Comparison of ENCODE assay signal across 8 cellular contexts in the genomic region with DNA sequence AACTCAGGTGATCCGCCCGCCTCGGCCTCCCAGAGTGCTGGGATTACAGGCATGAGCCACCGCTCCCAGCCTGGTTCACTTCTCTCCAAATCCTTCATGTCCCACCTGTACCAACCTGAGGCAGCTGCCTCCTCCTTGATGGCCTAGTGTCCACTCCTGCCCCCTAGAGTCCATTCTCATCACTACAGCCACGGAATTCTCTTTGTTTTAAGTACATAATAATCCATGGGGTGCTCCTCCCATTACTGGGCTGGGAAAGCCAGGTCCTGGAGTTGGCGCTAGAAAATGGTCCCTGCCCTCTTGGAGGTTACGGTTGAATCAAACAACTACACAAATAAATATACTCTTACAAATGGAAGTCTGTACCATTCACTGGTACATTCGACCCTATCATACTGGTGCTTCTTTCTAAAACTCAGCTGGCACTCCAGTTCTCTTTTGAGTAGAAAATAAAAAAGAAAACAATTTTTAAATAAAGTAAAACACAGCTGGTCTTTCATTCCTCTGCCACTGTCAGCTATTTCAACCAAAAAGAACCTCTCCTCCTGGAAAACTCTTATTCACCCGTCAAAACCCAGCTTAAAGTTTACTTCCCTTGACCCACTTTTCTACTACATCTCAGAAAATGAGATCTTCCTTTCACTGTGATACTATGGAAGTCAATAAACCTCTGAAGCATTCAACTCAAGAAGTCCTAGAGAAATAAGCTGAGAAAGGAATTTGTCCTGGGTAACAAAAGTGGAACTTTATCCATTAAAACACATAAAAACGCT. TPM values are rescaled to one million over a fixed set of nuclear protein-coding genes. Genes with fewer than 3 reads are reported as not detected.
DNase-seq lines count a peak whose midpoint lies in the region; ATAC-seq and TF ChIP-seq lines count a peak whose summit lies in the region.

No MANE protein-coding gene starts in this region.

- POLR2A ChIA-PET in CD8-positive, alpha-beta memory T cell (lab: Charles Lee), result no interaction called here
- POLR2A ChIA-PET in activated CD8-positive, alpha-beta T cell treated with anti-CD3 and anti-CD28 coated beads for 36 hours (lab: Charles Lee), result interaction anchor here (0.9 kb wide), 1 partner anchor 167 kb away, joined by 3 read pairs; no protein-coding TSS in a partner anchor

- peak; percentile 68 for TF ChIP-seq CTCF in HFFc6 (IDR thresholded peaks at IDR 0.05)
- peak; percentile 57 for TF ChIP-seq CTCF in activated CD8-positive, alpha-beta T cell treated with anti-CD3 and anti-CD28 coated beads for 36 hours (IDR thresholded peaks at IDR 0.05)
- peak in 3 of 6 experiments; percentile 22 to 30 (median 26) for TF ChIP-seq CTCF in esophagus squamous epithelium (IDR thresholded peaks at IDR 0.05)

- H3K4me3 ChIP-seq in CD8-positive, alpha-beta memory T cell (ENCODE audit: low read length), result no peak overlapping the region
- H3K4me3 ChIP-seq in esophagus squamous epithelium, result no peak overlapping the region

- intact Hi-C loops in activated CD8-positive, alpha-beta T cell treated with anti-CD3 and anti-CD28 coated beads for 36 hours (cut with micrococcal nuclease), result no loop called here
- intact Hi-C loops in esophagus squamous epithelium (cut with DNase I), result no loop called here

- no peak overlapping the region for H3K27ac Mint-ChIP-seq in CD8-positive, alpha-beta memory T cell
- no peak overlapping the region for H3K27ac Mint-ChIP-seq in HFFc6
- no peak overlapping the region for H3K27ac Mint-ChIP-seq in activated CD8-positive, alpha-beta T cell treated with anti-CD3 and anti-CD28 coated beads for 36 hours

- no peak for ATAC-seq in activated CD8-positive, alpha-beta T cell treated with anti-CD3 and anti-CD28 coated beads for 36 hours
- ATAC-seq in GM18861 (IDR thresholded peaks at IDR 0.05; ENCODE audit: unreplicated experiment), result no peak

- no peaks in the 10 kb centered on the region for H3K4me1 ChIP-seq in CD8-positive, alpha-beta memory T cell (ENCODE audit: insufficient read depth, low read length)
- H3K4me1 ChIP-seq in esophagus squamous epithelium, result no peaks in the 10 kb centered on the region

- H3K9me3 ChIP-seq in CD8-positive, alpha-beta memory T cell (ENCODE audit: low read length), result no peaks in the 10 kb centered on the region
- H3K9me3 ChIP-seq in esophagus squamous epithelium, result peaks cover 0 to 4% (median 0%) of the 10 kb centered on the region in 3 donors

- peaks cover 0 to 8% (median 0%) of the 10 kb centered on the region in 3 donors for H3K36me3 Mint-ChIP-seq in CD8-positive, alpha-beta memory T cell
- no peaks in the 10 kb centered on the region for H3K36me3 Mint-ChIP-seq in HFFc6 (ENCODE audit: low read depth)
- H3K36me3 Mint-ChIP-seq in activated CD8-positive, alpha-beta T cell treated with anti-CD3 and anti-CD28 coated beads for 36 hours (ENCODE audit: low read depth), result no peaks in the 10 kb centered on the region

- peaks cover 2 to 10% of the 10 kb centered on the region in 2 donors for H3K27me3 Mint-ChIP-seq in CD8-positive, alpha-beta memory T cell
- H3K27me3 Mint-ChIP-seq in HFFc6 (ENCODE audit: insufficient read depth), result peaks cover 2% of the 10 kb centered on the region; the same call in 1 of the 2 replicates
- no peaks in the 10 kb centered on the region for H3K27me3 Mint-ChIP-seq in activated CD8-positive, alpha-beta T cell treated with anti-CD3 and anti-CD28 coated beads for 36 hours

- H3K36me3 ChIP-seq in CD8-positive, alpha-beta memory T cell (ENCODE audit: insufficient read depth, low read length), result no peaks in the 10 kb centered on the region
- H3K36me3 ChIP-seq in esophagus squamous epithelium, result no peaks in the 10 kb centered on the region

- H3K4me3 Mint-ChIP-seq in CD8-positive, alpha-beta memory T cell, result no peak overlapping the region
- H3K4me3 Mint-ChIP-seq in HFFc6, result no peak overlapping the region
- no peak overlapping the region for H3K4me3 Mint-ChIP-seq in activated CD8-positive, alpha-beta T cell treated with anti-CD3 and anti-CD28 coated beads for 36 hours

- H3K9me3 Mint-ChIP-seq in CD8-positive, alpha-beta memory T cell, result peaks cover 4 to 10% (median 8%) of the 10 kb centered on the region in 5 donors
- no peaks in the 10 kb centered on the region for H3K9me3 Mint-ChIP-seq in HFFc6
- peaks cover 6% of the 10 kb centered on the region for H3K9me3 Mint-ChIP-seq in activated CD8-positive, alpha-beta T cell treated with anti-CD3 and anti-CD28 coated beads for 36 hours

- TF ChIP-seq POLR2A in esophagus squamous epithelium (IDR thresholded peaks at IDR 0.05), result no peak

- peak in 4 of 5 donors; percentile 24 to 54 (median 32) for DNase-seq in CD8-positive, alpha-beta memory T cell
- DNase-seq in HFFc6 (no peak), iris pigment epithelial cell (ENCODE audit: low read depth) (peak; percentile 26), esophagus squamous epithelium (lab: John Stamatoyannopoulos, UW) (no peak), epidermal melanocyte (ENCODE audit: insufficient read length, low spot score) (no peak)
- peak; percentile 75 for DNase-seq in activated CD8-positive, alpha-beta T cell treated with anti-CD3 and anti-CD28 coated beads for 36 hours
- DNase-seq in effector CD8-positive, alpha-beta T cell (lab: John Stamatoyannopoulos, UW), result no peak

- no peaks in the 10 kb centered on the region for H3K4me1 Mint-ChIP-seq in CD8-positive, alpha-beta memory T cell
- no peaks in the 10 kb centered on the region for H3K4me1 Mint-ChIP-seq in HFFc6 (ENCODE audit: low read depth)
- no peaks in the 10 kb centered on the region for H3K4me1 Mint-ChIP-seq in activated CD8-positive, alpha-beta T cell treated with anti-CD3 and anti-CD28 coated beads for 36 hours (ENCODE audit: low read depth)

- H3K27me3 ChIP-seq in CD8-positive, alpha-beta memory T cell (ENCODE audit: insufficient read depth, low read length, poor library complexity, severe bottlenecking), result no peaks in the 10 kb centered on the region
- H3K27me3 ChIP-seq in esophagus squamous epithelium, result no peaks in the 10 kb centered on the region

- 80 to 85% methylated on average over 10 of the region's 10 CpGs for WGBS in esophagus squamous epithelium, 2 donors

- CTCF ChIA-PET in CD8-positive, alpha-beta memory T cell (lab: Charles Lee), result interaction anchor here (0.8 to 2.5 kb wide), 5 partner anchors 11 to 227 kb away, joined by 3 to 9 read pairs (median 5); no protein-coding TSS in a partner anchor
- CTCF ChIA-PET in activated CD8-positive, alpha-beta T cell treated with anti-CD3 and anti-CD28 coated beads for 36 hours (lab: Charles Lee), result interaction anchor here (0.6 to 3.5 kb wide), 27 partner anchors 9 to 227 kb away, joined by 3 to 19 read pairs (median 4); partner anchors contain the start of gene ARHGEF18

- H3K27ac ChIP-seq in CD8-positive, alpha-beta memory T cell (ENCODE audit: low read depth, low read length), result no peak overlapping the region
- no peak overlapping the region for H3K27ac ChIP-seq in esophagus squamous epithelium

RNA-seq across cellular contexts. Expression of gene ARHGEF18, which starts 22.4 kb away (rescaled TPM):
- total RNA-seq in CD8-positive, alpha-beta memory T cell, result 10 to 100 TPM; 51.0 to 53.3 TPM
- 9.6 TPM for polyA plus RNA-seq in CD8-positive, alpha-beta memory T cell
- total RNA-seq in HFFc6 (2021; fragmentation: NEBNext Ultra II Directional; extraction: Animal tissue kit (Norgen Biotek cat#: 25700)), result 10 to 100 TPM; 32.1 to 39.8 (median 35.7) TPM
- 10 to 100 TPM; 25.9 to 36.4 TPM for total RNA-seq in activated CD8-positive, alpha-beta T cell treated with anti-CD3 and anti-CD28 coated beads for 36 hours
- 10 to 100 TPM; 24.2 to 42.0 (median 28.7) TPM for total RNA-seq in esophagus squamous epithelium

RNA-seq across cellular contexts. Expression of gene INSR, which starts 32.1 kb away (rescaled TPM):
- 1 to 10 TPM; 1.2 TPM for total RNA-seq in CD8-positive, alpha-beta memory T cell
- not detected for polyA plus RNA-seq in CD8-positive, alpha-beta memory T cell
- 1 to 10 TPM; 2.1 to 6.3 (median 2.5) TPM for total RNA-seq in HFFc6 (2021; fragmentation: NEBNext Ultra II Directional; extraction: Animal tissue kit (Norgen Biotek cat#: 25700))
- 1 to 10 TPM in 1 of 2 experiments, under 1 TPM in 1; 0.87 to 1.0 TPM for total RNA-seq in activated CD8-positive, alpha-beta T cell treated with anti-CD3 and anti-CD28 coated beads for 36 hours
- total RNA-seq in esophagus squamous epithelium, result 10 to 100 TPM in 3 of 4 donors, 1 to 10 TPM in 1; 4.9 to 33.4 (median 10.8) TPM

Comparison
In these comparisons a context has a peak if more than half of its experiments do, and no peak if none do; other contexts are left out.
1. DNase-seq: peak in CD8-positive, alpha-beta memory T cell (4 of 5), activated CD8-positive, alpha-beta T cell treated with anti-CD3 and anti-CD28 coated beads for 36 hours (single experiment) and iris pigment epithelial cell (single experiment); none in HFFc6 (single experiment), esophagus squamous epithelium (single experiment), epidermal melanocyte (single experiment) and effector CD8-positive, alpha-beta T cell (single experiment).